Comparison of ENCODE assay signal across 1 cellular context in genomic region chr13:28531195-28531955, GRCh38.
TF ChIP-seq lines count a peak whose summit lies in the region.

No MANE protein-coding gene starts in this region.

TF ChIP-seq in SK-N-SH, 30 proteins besides CTCF, POLR2A, EP300 and RAD21 (continued from another document):
- TF ChIP-seq NFIC (IDR thresholded peaks at IDR 0.05; ENCODE audit: borderline replicate concordance) (no peak), POLR2AphosphoS5 (IDR thresholded peaks at IDR 0.05; ENCODE audit: low read depth, low read length) (no peak), FOXJ3 (CRISPR knock-in tag; IDR thresholded peaks at IDR 0.05) (no peak), RFX5 (IDR thresholded peaks at IDR 0.05; ENCODE audit: low read length) (no peak), EZH2phosphoT487 (IDR thresholded peaks at IDR 0.05; ENCODE audit: borderline replicate concordance, low read depth) (no peak), MEF2A (IDR thresholded peaks at IDR 0.05; ENCODE audit: borderline replicate concordance, low read depth) (no peak), NRF1 (IDR thresholded peaks at IDR 0.05; ENCODE audit: low read depth, low read length) (no peak)
